In genomic region chr2:97095661-97096060, GRCh38 we compare ENCODE assay signal across 8 cellular contexts. TPM values are rescaled to one million over a fixed set of nuclear protein-coding genes. Genes with fewer than 3 reads are reported as not detected.
A peak's percentile ranks its signal among the peaks of the same experiment; 100 is the strongest.
DNase-seq lines count a peak whose midpoint lies in the region; ATAC-seq and TF ChIP-seq lines count a peak whose summit lies in the region.

No MANE protein-coding gene starts in this region.

- no peak overlapping the region for H3K27ac Mint-ChIP-seq in activated naive CD4-positive, alpha-beta T cell treated with anti-CD3 and anti-CD28 coated beads for 36 hours
- H3K27ac Mint-ChIP-seq in activated T-helper 2 cell treated with anti-CD3 and anti-CD28 coated beads, Interferon-gamma antibody, Interleukin-2, Interleukin-4, amounts not matched to agents 10 μg/mL and 5 μg/mL and 100 μg/mL, durations not matched to agents 14 hours and 24 hours and 36 hours = no peak overlapping the region
- H3K27ac Mint-ChIP-seq in type B pancreatic cell = peak overlapping the region; percentile 74

- no peaks in the 10 kb centered on the region for H3K9me3 Mint-ChIP-seq in activated naive CD4-positive, alpha-beta T cell treated with anti-CD3 and anti-CD28 coated beads for 36 hours
- H3K9me3 Mint-ChIP-seq in activated T-helper 2 cell treated with anti-CD3 and anti-CD28 coated beads, Interferon-gamma antibody, Interleukin-2, Interleukin-4, amounts not matched to agents 10 μg/mL and 5 μg/mL and 100 μg/mL, durations not matched to agents 14 hours and 24 hours and 36 hours = peaks cover 8% of the 10 kb centered on the region
- peaks cover 4% of the 10 kb centered on the region for H3K9me3 Mint-ChIP-seq in type B pancreatic cell

- H3K4me1 ChIP-seq in mesodermal cell (ENCODE audit: control insufficient read depth, insufficient read depth, low read length, poor library complexity, severe bottlenecking) = peaks cover 6% of the 10 kb centered on the region

- peaks cover 14% of the 10 kb centered on the region for H3K4me1 Mint-ChIP-seq in activated naive CD4-positive, alpha-beta T cell treated with anti-CD3 and anti-CD28 coated beads for 36 hours (ENCODE audit: low read depth)
- peaks cover 9% of the 10 kb centered on the region for H3K4me1 Mint-ChIP-seq in activated T-helper 2 cell treated with anti-CD3 and anti-CD28 coated beads, Interferon-gamma antibody, Interleukin-2, Interleukin-4, amounts not matched to agents 10 μg/mL and 5 μg/mL and 100 μg/mL, durations not matched to agents 14 hours and 24 hours and 36 hours (ENCODE audit: low read depth)
- H3K4me1 Mint-ChIP-seq in type B pancreatic cell (ENCODE audit: unreplicated experiment) = peaks cover 7% of the 10 kb centered on the region

- H3K4me3 Mint-ChIP-seq in activated naive CD4-positive, alpha-beta T cell treated with anti-CD3 and anti-CD28 coated beads for 36 hours = peak overlapping the region; percentile 70
- peak overlapping the region; percentile 77 for H3K4me3 Mint-ChIP-seq in activated T-helper 2 cell treated with anti-CD3 and anti-CD28 coated beads, Interferon-gamma antibody, Interleukin-2, Interleukin-4, amounts not matched to agents 10 μg/mL and 5 μg/mL and 100 μg/mL, durations not matched to agents 14 hours and 24 hours and 36 hours (ENCODE audit: low read depth)
- H3K4me3 Mint-ChIP-seq in type B pancreatic cell = peak overlapping the region; percentile 85

- DNase-seq in activated naive CD4-positive, alpha-beta T cell treated with anti-CD3 and anti-CD28 coated beads for 36 hours = no peak
- DNase-seq in activated naive CD4-positive, alpha-beta T cell treated with anti-CD3 and anti-CD28 coated beads, Interleukin-2, amount 50 U/mL, for 16 hours = no peak
- no peak for DNase-seq in activated T-helper 2 cell treated with anti-CD3 and anti-CD28 coated beads, Interferon-gamma antibody, Interleukin-2, Interleukin-4, amounts not matched to agents 10 μg/mL and 5 μg/mL and 100 μg/mL, durations not matched to agents 14 hours and 24 hours and 36 hours (ENCODE audit: low spot score)
- DNase-seq in type B pancreatic cell (ENCODE audit: extremely low spot score, unreplicated experiment) (no peak), GM03348 (ENCODE audit: low spot score) (no peak)

- H3K27me3 Mint-ChIP-seq in activated naive CD4-positive, alpha-beta T cell treated with anti-CD3 and anti-CD28 coated beads for 36 hours (ENCODE audit: low read depth) = peaks cover 2% of the 10 kb centered on the region
- peaks cover 19% of the 10 kb centered on the region for H3K27me3 Mint-ChIP-seq in activated T-helper 2 cell treated with anti-CD3 and anti-CD28 coated beads, Interferon-gamma antibody, Interleukin-2, Interleukin-4, amounts not matched to agents 10 μg/mL and 5 μg/mL and 100 μg/mL, durations not matched to agents 14 hours and 24 hours and 36 hours (ENCODE audit: low read depth)
- no peaks in the 10 kb centered on the region for H3K27me3 Mint-ChIP-seq in type B pancreatic cell

- no peak for ATAC-seq in HG03280 (IDR thresholded peaks at IDR 0.05; ENCODE audit: unreplicated experiment)
- no peak for ATAC-seq in GM18498 (IDR thresholded peaks at IDR 0.05; ENCODE audit: unreplicated experiment)

- no peak for TF ChIP-seq CTCF in type B pancreatic cell (conservative IDR thresholded peaks at IDR 0.05)

- CTCF ChIA-PET in activated naive CD4-positive, alpha-beta T cell treated with anti-CD3 and anti-CD28 coated beads for 36 hours (lab: Charles Lee) = interaction anchor here (1.0 kb wide), 1 partner anchor 17 kb away, joined by 4 read pairs; the partner anchor contains the start of gene ANKRD36

- no peaks in the 10 kb centered on the region for H3K36me3 ChIP-seq in mesodermal cell (ENCODE audit: control insufficient read depth, insufficient read depth, low read length)

- intact Hi-C loops in activated naive CD4-positive, alpha-beta T cell treated with anti-CD3 and anti-CD28 coated beads for 36 hours (cut with micrococcal nuclease) = loop anchor here (5.0 kb wide), 1 partner anchor 133 kb away; no protein-coding TSS in a partner anchor
- intact Hi-C loops in activated T-helper 2 cell treated with anti-CD3 and anti-CD28 coated beads, Interferon-gamma antibody, Interleukin-2, Interleukin-4, amounts not matched to agents 10 μg/mL and 5 μg/mL and 100 μg/mL, durations not matched to agents 14 hours and 24 hours and 36 hours (cut with micrococcal nuclease) = no loop called here

- H3K27ac ChIP-seq in mesodermal cell (ENCODE audit: low read depth, low read length, severe bottlenecking) = no peak overlapping the region

- H3K36me3 Mint-ChIP-seq in activated naive CD4-positive, alpha-beta T cell treated with anti-CD3 and anti-CD28 coated beads for 36 hours (ENCODE audit: low read depth) = no peaks in the 10 kb centered on the region
- no peaks in the 10 kb centered on the region for H3K36me3 Mint-ChIP-seq in activated T-helper 2 cell treated with anti-CD3 and anti-CD28 coated beads, Interferon-gamma antibody, Interleukin-2, Interleukin-4, amounts not matched to agents 10 μg/mL and 5 μg/mL and 100 μg/mL, durations not matched to agents 14 hours and 24 hours and 36 hours (ENCODE audit: low read depth)
- no peaks in the 10 kb centered on the region for H3K36me3 Mint-ChIP-seq in type B pancreatic cell

- peak overlapping the region; percentile 30 for H3K4me3 ChIP-seq in mesodermal cell (ENCODE audit: extremely low read depth, insufficient read depth, low read length, poor library complexity, severe bottlenecking)

- 89% methylated on average over 11 to 12 of the region's 12 CpGs for WGBS in mesodermal cell (ENCODE audit: insufficient coverage in 2 of 2), 2 experiments

- H3K9me3 ChIP-seq in mesodermal cell (ENCODE audit: control insufficient read depth, low read length) = no peaks in the 10 kb centered on the region

RNA-seq across cellular contexts. Expression of gene FAHD2B, which starts 1.0 kb away (rescaled TPM):
- total RNA-seq in activated naive CD4-positive, alpha-beta T cell treated with anti-CD3 and anti-CD28 coated beads for 36 hours = 10 to 100 TPM; 26.1 to 28.1 TPM
- 27.1 and 29.0 TPM in 2 replicates for total RNA-seq in activated T-helper 2 cell treated with anti-CD3 and anti-CD28 coated beads, Interferon-gamma antibody, Interleukin-2, Interleukin-4, amounts not matched to agents 10 μg/mL and 5 μg/mL and 100 μg/mL, durations not matched to agents 14 hours and 24 hours and 36 hours
- polyA plus RNA-seq in mesodermal cell (2013, experiment 1 of 2) = 21.9 TPM
- 19.7 TPM for polyA plus RNA-seq in mesodermal cell (2013, experiment 2 of 2)
- total RNA-seq in type B pancreatic cell (ENCODE audit: low replicate concordance) = 12.6 and 31.8 TPM in 2 replicates

RNA-seq across cellular contexts. Expression of gene ANKRD36, which starts 17.3 kb away (rescaled TPM):
- total RNA-seq in activated naive CD4-positive, alpha-beta T cell treated with anti-CD3 and anti-CD28 coated beads for 36 hours = 10 to 100 TPM; 21.0 to 23.0 TPM
- 44.0 and 47.5 TPM in 2 replicates for total RNA-seq in activated T-helper 2 cell treated with anti-CD3 and anti-CD28 coated beads, Interferon-gamma antibody, Interleukin-2, Interleukin-4, amounts not matched to agents 10 μg/mL and 5 μg/mL and 100 μg/mL, durations not matched to agents 14 hours and 24 hours and 36 hours
- 8.9 TPM for polyA plus RNA-seq in mesodermal cell (2013, experiment 1 of 2)
- 12.9 TPM for polyA plus RNA-seq in mesodermal cell (2013, experiment 2 of 2)
- 9.2 and 33.3 TPM in 2 replicates for total RNA-seq in type B pancreatic cell (ENCODE audit: low replicate concordance)
